ENCODE assay signal across 11 cellular contexts in the genomic region with DNA sequence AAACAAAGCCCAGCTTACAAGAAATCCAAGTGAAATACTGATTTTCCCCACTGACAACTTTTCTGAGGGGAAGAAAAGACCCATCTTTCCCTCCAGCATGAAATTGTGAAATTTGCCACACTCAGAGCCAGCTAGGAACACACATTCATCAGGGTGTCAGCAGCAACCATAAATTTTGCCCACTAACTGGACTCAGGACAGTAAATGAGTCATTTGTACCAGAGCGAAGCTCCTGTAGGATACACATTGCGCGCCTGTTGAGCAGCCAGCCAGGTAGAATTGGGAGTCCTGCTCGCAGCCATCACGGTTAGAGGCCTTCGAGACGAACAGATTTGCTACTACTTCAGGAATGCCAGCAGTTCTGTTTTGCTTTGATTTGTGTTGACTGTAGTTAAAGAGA.
DNase-seq lines count a peak whose midpoint lies in the region; ATAC-seq, FAIRE-seq and TF ChIP-seq lines count a peak whose summit lies in the region.
"Had no signal": no experiment of that assay in that cellular context is flagged by ENCODE, and none has a peak within 500 bp of the region (broad histone marks: within the 10 kb centered on the region; RNA-seq: fewer than 3 reads in every experiment).

No MANE protein-coding gene starts in this region.

- FAIRE-seq in keratinocyte (lab: Jason Lieb, UNC), result peak; percentile 90

- DNase-seq in HK-2 (ENCODE audit: unreplicated experiment) (peak; percentile 54), astrocyte of the hippocampus (ENCODE audit: low read depth, low spot score) (peak; percentile 57), keratinocyte (ENCODE audit: low read depth, low spot score) (peak; percentile 74), stomach (no peak), H4 (ENCODE audit: low spot score) (no peak), esophagus squamous epithelium (lab: John Stamatoyannopoulos, UW) (no peak)
- DNase-seq in CD4-positive, alpha-beta memory T cell, result no peak
- DNase-seq: activated CD4-positive, alpha-beta T cell treated with anti-CD3 and anti-CD28 coated beads for 36 hours; left cardiac atrium; NCI-H1092 treated with DMSO at 0.1 percent for 48 hours had no signal

- H4K20me1 ChIP-seq in keratinocyte (ENCODE audit: control insufficient read depth, extremely low read depth, insufficient read depth, low read length), result no peaks in the 10 kb centered on the region

- H3K4me1 ChIP-seq in keratinocyte (ENCODE audit: control insufficient read depth, extremely low read depth, insufficient read depth, low read length), result peaks cover 37% of the 10 kb centered on the region
- H3K4me1 ChIP-seq in stomach, result peaks cover 0 to 11% (median 3%) of the 10 kb centered on the region in 4 donors
- H3K4me1 ChIP-seq in esophagus squamous epithelium, result peaks cover 0 to 7% (median 0%) of the 10 kb centered on the region in 3 donors
- H3K4me1 ChIP-seq in CD4-positive, alpha-beta memory T cell (ENCODE audit: insufficient read depth, low read length), result no peaks in the 10 kb centered on the region

- TF ChIP-seq CTCF in keratinocyte (optimal IDR thresholded peaks at IDR 0.05 in 1 of 3, IDR thresholded peaks at IDR 0.05 in 1 of 3, conservative IDR thresholded peaks at IDR 0.05 in 1 of 3; ENCODE audit: extremely low read depth in 1 of 3, insufficient read depth in 2 of 3, low read length in 3 of 3) (no peak), stomach (IDR thresholded peaks at IDR 0.05) (no peak), esophagus squamous epithelium (IDR thresholded peaks at IDR 0.05) (no peak)

- dilution Hi-C loops in keratinocyte (cut with MboI; ENCODE audit: extremely low pct_ligation_motif_present, low sequenced_read_pairs), result no loop called here

- no peaks in the 10 kb centered on the region for H3K79me2 ChIP-seq in keratinocyte (ENCODE audit: control insufficient read depth, insufficient read depth, low read length)

- WGBS in stomach, 5 donors, result 90 to 96% (median 92%) methylated on average over 7 of the region's 7 CpGs
- WGBS in esophagus squamous epithelium, 2 donors, result 76 to 85% methylated on average over 7 of the region's 7 CpGs

- H3K4me3 ChIP-seq in keratinocyte (ENCODE audit: control insufficient read depth in 2 of 3, extremely low read depth in 1 of 3, insufficient read depth in 2 of 3, low read depth in 1 of 3, low read length in 3 of 3) (no peak overlapping the region), stomach (no peak overlapping the region), esophagus squamous epithelium (no peak overlapping the region)
- no peak overlapping the region for H3K4me3 ChIP-seq in CD4-positive, alpha-beta memory T cell (ENCODE audit: low read length in 2 of 2)

- ATAC-seq in HG03135 (IDR thresholded peaks at IDR 0.05; ENCODE audit: unreplicated experiment), result no peak
- ATAC-seq: activated CD4-positive, alpha-beta T cell treated with anti-CD3 and anti-CD28 coated beads for 36 hours; left cardiac atrium had no signal

- H3K27me3 Mint-ChIP-seq in CD4-positive, alpha-beta memory T cell, result peaks cover 8 to 11% of the 10 kb centered on the region in 2 donors

- H3K36me3 ChIP-seq in keratinocyte (ENCODE audit: control insufficient read depth in 2 of 2, extremely low read depth in 1 of 2, insufficient read depth in 2 of 2, low read length in 2 of 2) (peaks cover 0 to 13% of the 10 kb centered on the region in 2 experiments), stomach (peaks cover 0 to 5% (median 0%) of the 10 kb centered on the region in 4 donors), esophagus squamous epithelium (peaks cover 0 to 7% (median 0%) of the 10 kb centered on the region in 3 donors)
- no peaks in the 10 kb centered on the region for H3K36me3 ChIP-seq in CD4-positive, alpha-beta memory T cell (ENCODE audit: insufficient read depth, low read length)

- no peak overlapping the region for H3K9ac ChIP-seq in keratinocyte (ENCODE audit: control insufficient read depth, extremely low read depth, insufficient read depth, low read length)

- CTCF ChIA-PET in CD4-positive, alpha-beta memory T cell (lab: Charles Lee; ENCODE audit: partially characterized antibody), result no interaction called here

- intact Hi-C loops in stomach (cut with DNase I; ENCODE audit: low total_unique reads) (no loop called here), esophagus squamous epithelium (cut with DNase I) (no loop called here)
- intact Hi-C loops in CD4-positive, alpha-beta memory T cell (cut with micrococcal nuclease), result no loop called here

- no peak for TF ChIP-seq POLR2A in stomach (IDR thresholded peaks at IDR 0.05)
- TF ChIP-seq POLR2A in esophagus squamous epithelium (IDR thresholded peaks at IDR 0.05), result no peak

- H3K4me3 Mint-ChIP-seq in CD4-positive, alpha-beta memory T cell, result no peak overlapping the region
- H3K4me3 Mint-ChIP-seq: activated CD4-positive, alpha-beta T cell treated with anti-CD3 and anti-CD28 coated beads for 36 hours had no signal

- no peaks in the 10 kb centered on the region for H3K27me3 ChIP-seq in keratinocyte (ENCODE audit: control insufficient read depth, extremely low read depth, insufficient read depth, low read length)
- no peaks in the 10 kb centered on the region for H3K27me3 ChIP-seq in stomach
- no peaks in the 10 kb centered on the region for H3K27me3 ChIP-seq in esophagus squamous epithelium
- H3K27me3 ChIP-seq in CD4-positive, alpha-beta memory T cell (ENCODE audit: insufficient read depth, low read length), result peaks cover 9% of the 10 kb centered on the region

- POLR2A ChIA-PET in CD4-positive, alpha-beta memory T cell (lab: Charles Lee; ENCODE audit: partially characterized antibody), result no interaction called here

- H3K36me3 Mint-ChIP-seq in CD4-positive, alpha-beta memory T cell, result no peaks in the 10 kb centered on the region

- H3K27ac ChIP-seq in keratinocyte (ENCODE audit: control insufficient read depth, insufficient read depth, low read length) (peak overlapping the region; percentile 33), stomach (peak overlapping the region in 2 of 5 donors; percentile 47 to 55), esophagus squamous epithelium (no peak overlapping the region)
- no peak overlapping the region for H3K27ac ChIP-seq in CD4-positive, alpha-beta memory T cell (ENCODE audit: low read depth, low read length)

- H3K27ac Mint-ChIP-seq in CD4-positive, alpha-beta memory T cell, result no peak overlapping the region
- H3K27ac Mint-ChIP-seq: activated CD4-positive, alpha-beta T cell treated with anti-CD3 and anti-CD28 coated beads for 36 hours had no signal

- peaks cover 0 to 2% (median 0%) of the 10 kb centered on the region in 8 donors for H3K9me3 Mint-ChIP-seq in CD4-positive, alpha-beta memory T cell

- H3K9me3 ChIP-seq in keratinocyte (ENCODE audit: control insufficient read depth, low read depth, low read length) (no peaks in the 10 kb centered on the region), stomach (no peaks in the 10 kb centered on the region), esophagus squamous epithelium (no peaks in the 10 kb centered on the region)
- H3K9me3 ChIP-seq in CD4-positive, alpha-beta memory T cell (ENCODE audit: control insufficient read depth in 1 of 2, low read length in 2 of 2), result no peaks in the 10 kb centered on the region

- TF ChIP-seq EP300 in stomach (IDR thresholded peaks at IDR 0.05), result peak; percentile 36

- H3K9me1 ChIP-seq in keratinocyte (ENCODE audit: control insufficient read depth, extremely low read depth, insufficient read depth, low read length), result no peaks in the 10 kb centered on the region

- H2AFZ ChIP-seq in keratinocyte (ENCODE audit: control insufficient read depth, low read length), result no peak overlapping the region

- H3K4me1 Mint-ChIP-seq in CD4-positive, alpha-beta memory T cell, result no peaks in the 10 kb centered on the region
- H3K4me1 Mint-ChIP-seq: activated CD4-positive, alpha-beta T cell treated with anti-CD3 and anti-CD28 coated beads for 36 hours had no signal

- H3K4me2 ChIP-seq in keratinocyte (ENCODE audit: control insufficient read depth, extremely low read depth, insufficient read depth, low read depth, low read length), result peak overlapping the region; percentile 51

Comparison
In these comparisons a context has a peak if more than half of its experiments do, and no peak if none do; other contexts are left out.
1. DNase-seq: peak in HK-2 (single experiment), astrocyte of the hippocampus (single experiment) and keratinocyte (single experiment); none in stomach (single experiment), H4 (single experiment), esophagus squamous epithelium (single experiment) and CD4-positive, alpha-beta memory T cell (0 of 5).